In the genomic region with DNA sequence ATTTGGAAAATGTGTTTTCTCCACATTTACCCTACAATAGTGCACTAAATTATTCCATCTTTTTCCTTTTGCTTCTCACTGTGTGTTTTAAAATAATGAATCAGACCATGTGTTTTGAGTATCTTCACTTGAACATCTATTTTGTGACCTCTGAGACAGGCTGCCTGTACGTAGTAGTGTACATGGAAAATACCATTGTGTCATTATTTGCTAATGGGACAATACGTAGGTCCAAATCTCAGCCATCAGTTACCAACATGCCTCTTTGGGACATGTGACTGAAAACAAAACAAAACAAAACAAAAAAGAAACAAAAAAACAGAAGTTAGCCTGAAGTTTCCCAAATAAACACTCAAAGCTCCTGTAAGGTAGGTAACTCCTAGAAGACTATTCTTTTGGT, we compare ENCODE assay signal across 27 cellular contexts. TPM values are rescaled to one million over a fixed set of nuclear protein-coding genes. Genes with fewer than 3 reads are reported as not detected.
"Had no signal": no experiment of that assay in that cellular context is flagged by ENCODE, and none has a peak within 500 bp of the region (broad histone marks: within the 10 kb centered on the region; RNA-seq: fewer than 3 reads in every experiment).

No MANE protein-coding gene starts in this region.

- H3K9me3 ChIP-seq: upper lobe of left lung had no signal

- H3K4me1 ChIP-seq: upper lobe of left lung had no signal

- H3K27ac ChIP-seq: brain microvascular endothelial cell, upper lobe of left lung had no signal

- H3K36me3 ChIP-seq: brain microvascular endothelial cell, upper lobe of left lung had no signal

- ATAC-seq: activated CD4-positive, alpha-beta T cell treated with anti-CD3 and anti-CD28 coated beads for 36 hours; activated naive CD4-positive, alpha-beta T cell treated with anti-CD3 and anti-CD28 coated beads, Interleukin-2, amount 50 U/mL, for 72 hours; activated T-helper 17 cell treated with anti-CD3 and anti-CD28 coated beads, Interleukin-2, amount 50 U/mL, for 72 hours; left ventricle myocardium superior; stimulated activated naive CD8-positive, alpha-beta T cell treated with anti-CD3 and anti-CD28 coated beads, Interleukin-15, Interleukin-2, amounts not matched to agents 100 U/mL and 50 U/mL, for 24 hours; T-helper 17 cell had no signal

- H3K27me3 ChIP-seq: brain microvascular endothelial cell, upper lobe of left lung had no signal

- H3K4me3 ChIP-seq: upper lobe of left lung had no signal

- DNase-seq: activated B cell treated with CpG ODN at 0.5 μM for 24 hours; activated CD4-positive, alpha-beta T cell treated with anti-CD3 and anti-CD28 coated beads for 36 hours; activated CD4-positive, alpha-beta T cell treated with anti-CD3 and anti-CD28 coated beads, Interleukin-2, amount 50 U/mL, for 4 hours; activated CD8-positive, alpha-beta memory T cell treated with anti-CD3 and anti-CD28 coated beads for 24 hours; activated CD8-positive, alpha-beta memory T cell treated with anti-CD3 and anti-CD28 coated beads, Interleukin-2, amount 50 U/mL, for 4 hours; activated T-cell treated with anti-CD3 and anti-CD28 coated beads, Interleukin-2, amount 50 U/mL, for 24 hours; aorta; brain microvascular endothelial cell; caudate nucleus; effector CD4-positive, alpha-beta T cell; foreskin fibroblast; hippocampal formation; left ventricle myocardium superior; midbrain; posterior cingulate gyrus; stimulated activated CD4-positive, alpha-beta T cell treated with anti-CD3 and anti-CD28 coated beads, Interleukin-12 subunit alpha, Interleukin-12 subunit beta, amount 100 ng/mL, for 4 hours; stimulated activated CD4-positive, alpha-beta T cell treated with anti-CD3 and anti-CD28 coated beads, Interleukin-4, amount 100 ng/mL, for 4 hours; stimulated activated naive CD8-positive, alpha-beta T cell treated with anti-CD3 and anti-CD28 coated beads, Interleukin-15, Interleukin-2, amounts not matched to agents 100 U/mL and 50 U/mL, for 24 hours; T-helper 17 cell; upper lobe of left lung had no signal

RNA-seq across cellular contexts. Expression of a gene that starts 7.1 kb away (rescaled TPM):
- total RNA-seq: activated B cell treated with CpG ODN at 0.5 μM for 24 hours; activated CD4-positive, alpha-beta T cell treated with anti-CD3 and anti-CD28 coated beads for 36 hours; activated naive CD4-positive, alpha-beta T cell treated with anti-CD3 and anti-CD28 coated beads, Interleukin-2, amount 50 U/mL, for 72 hours; activated T-helper 17 cell treated with anti-CD3 and anti-CD28 coated beads, Interleukin-2, amount 50 U/mL, for 72 hours; aorta; epithelial cell of proximal tubule; fibroblast of lung; left ventricle myocardium superior; renal cortical epithelial cell; subcutaneous adipose tissue; T-helper 17 cell; upper lobe of left lung had no signal

RNA-seq across cellular contexts. Expression of a gene that starts 16.4 kb away (rescaled TPM):
- total RNA-seq: activated B cell treated with CpG ODN at 0.5 μM for 24 hours; activated CD4-positive, alpha-beta T cell treated with anti-CD3 and anti-CD28 coated beads for 36 hours; activated naive CD4-positive, alpha-beta T cell treated with anti-CD3 and anti-CD28 coated beads, Interleukin-2, amount 50 U/mL, for 72 hours; activated T-helper 17 cell treated with anti-CD3 and anti-CD28 coated beads, Interleukin-2, amount 50 U/mL, for 72 hours; aorta; epithelial cell of proximal tubule; fibroblast of lung; left ventricle myocardium superior; omental fat pad; renal cortical epithelial cell; subcutaneous adipose tissue; T-helper 17 cell; upper lobe of left lung had no signal
